Comparison of ENCODE assay signal across 21 cellular contexts in genomic region chr3:176855901-176856486, GRCh38.
"Had no signal": no experiment of that assay in that cellular context is flagged by ENCODE, and none has a peak within 500 bp of the region (broad histone marks: within the 10 kb centered on the region; RNA-seq: fewer than 3 reads in every experiment).

No MANE protein-coding gene starts in this region.

- H3K27me3 Mint-ChIP-seq: activated naive CD4-positive, alpha-beta T cell treated with anti-CD3 and anti-CD28 coated beads, Interleukin-2, amount 10 ng/mL, durations not matched to agents 7 days and 5 days; dendritic cell treated with granulocyte-macrophage colony-stimulating factor and Interleukin-4, amounts not matched to agents 40 ng/mL and 50 ng/mL, for 4 days had no signal

- H3K4me3 Mint-ChIP-seq: activated CD4-positive, alpha-beta T cell treated with anti-CD3 and anti-CD28 coated beads, Interleukin-2, amount 10 ng/mL, durations not matched to agents 7 days and 5 days; activated CD8-positive, alpha-beta memory T cell treated with anti-CD3 and anti-CD28 coated beads, Interleukin-2, amount 10 ng/mL, durations not matched to agents 7 days and 5 days; activated CD8-positive, alpha-beta T cell treated with anti-CD3 and anti-CD28 coated beads for 36 hours; activated naive CD4-positive, alpha-beta T cell treated with anti-CD3 and anti-CD28 coated beads, Interleukin-2, amount 10 ng/mL, durations not matched to agents 7 days and 5 days; dendritic cell treated with granulocyte-macrophage colony-stimulating factor and Interleukin-4, amounts not matched to agents 40 ng/mL and 50 ng/mL, for 4 days; naive thymus-derived CD8-positive, alpha-beta T cell; neural progenitor cell; stimulated activated naive B cell treated with anti-CD40 and anti-IgM and Interleukin-4, amounts not matched to agents 10 μg/mL and 1 μg/mL and 100 μg/mL, for 72 hours had no signal

- H2AFZ ChIP-seq: neural progenitor cell had no signal

- H3K9me3 ChIP-seq: esophagus squamous epithelium, gastrocnemius medialis, prostate gland, transverse colon had no signal

- H3K27ac ChIP-seq: esophagus squamous epithelium, gastrocnemius medialis, neural progenitor cell, prostate gland, transverse colon, VCaP had no signal

- H3K4me1 ChIP-seq: esophagus squamous epithelium, gastrocnemius medialis, neural progenitor cell, prostate gland, transverse colon had no signal

- H3K36me3 Mint-ChIP-seq: activated CD8-positive, alpha-beta memory T cell treated with anti-CD3 and anti-CD28 coated beads, Interleukin-2, amount 10 ng/mL, durations not matched to agents 7 days and 5 days; activated naive CD4-positive, alpha-beta T cell treated with anti-CD3 and anti-CD28 coated beads, Interleukin-2, amount 10 ng/mL, durations not matched to agents 7 days and 5 days; naive thymus-derived CD8-positive, alpha-beta T cell; neural progenitor cell; stimulated activated naive B cell treated with anti-CD40 and anti-IgM and Interleukin-4, amounts not matched to agents 10 μg/mL and 1 μg/mL and 100 μg/mL, for 72 hours had no signal

- H3K4me3 ChIP-seq: esophagus squamous epithelium, gastrocnemius medialis, neural progenitor cell, prostate gland, transverse colon had no signal

- H3K36me3 ChIP-seq: esophagus squamous epithelium, gastrocnemius medialis, neural progenitor cell, prostate gland, transverse colon had no signal

- DNase-seq: activated CD4-positive, alpha-beta T cell treated with anti-CD3 and anti-CD28 coated beads, Interleukin-2, amount 10 ng/mL, durations not matched to agents 7 days and 5 days; activated CD4-positive, CD25-positive, alpha-beta regulatory T cell treated with anti-CD3 and anti-CD28 coated beads, Interleukin-2, amount 50 U/mL, for 72 hours; activated CD8-positive, alpha-beta memory T cell treated with anti-CD3 and anti-CD28 coated beads, Interleukin-2, amount 10 ng/mL, durations not matched to agents 7 days and 5 days; activated CD8-positive, alpha-beta T cell treated with anti-CD3 and anti-CD28 coated beads for 36 hours; activated effector memory CD4-positive, alpha-beta T cell treated with anti-CD3 and anti-CD28 coated beads, Interleukin-2, amount 50 U/mL, for 16 hours; activated naive CD4-positive, alpha-beta T cell treated with anti-CD3 and anti-CD28 coated beads, Interleukin-2, amount 10 ng/mL, durations not matched to agents 7 days and 5 days; activated T-cell treated with anti-CD3 and anti-CD28 coated beads for 4 hours; amygdala; effector CD4-positive, alpha-beta T cell; esophagus squamous epithelium; gastrocnemius medialis; mesenchymal stem cell; naive thymus-derived CD8-positive, alpha-beta T cell; stimulated activated CD4-positive, alpha-beta T cell treated with anti-CD3 and anti-CD28 coated beads, Interleukin-2, amount 100 ng/mL, for 48 hours; stimulated activated CD8-positive, alpha-beta memory T cell treated with anti-CD3 and anti-CD28 coated beads, Interleukin-4, amount 100 ng/mL, for 48 hours; stimulated activated naive B cell treated with anti-CD40 and anti-IgM and Interleukin-4, amounts not matched to agents 10 μg/mL and 1 μg/mL and 100 μg/mL, for 72 hours; transverse colon had no signal

- H3K4me2 ChIP-seq: neural progenitor cell had no signal

- H3K27ac Mint-ChIP-seq: activated CD4-positive, alpha-beta T cell treated with anti-CD3 and anti-CD28 coated beads, Interleukin-2, amount 10 ng/mL, durations not matched to agents 7 days and 5 days; activated CD8-positive, alpha-beta memory T cell treated with anti-CD3 and anti-CD28 coated beads, Interleukin-2, amount 10 ng/mL, durations not matched to agents 7 days and 5 days; activated CD8-positive, alpha-beta T cell treated with anti-CD3 and anti-CD28 coated beads for 36 hours; activated naive CD4-positive, alpha-beta T cell treated with anti-CD3 and anti-CD28 coated beads, Interleukin-2, amount 10 ng/mL, durations not matched to agents 7 days and 5 days; dendritic cell treated with granulocyte-macrophage colony-stimulating factor and Interleukin-4, amounts not matched to agents 40 ng/mL and 50 ng/mL, for 4 days; naive thymus-derived CD8-positive, alpha-beta T cell; neural progenitor cell; stimulated activated naive B cell treated with anti-CD40 and anti-IgM and Interleukin-4, amounts not matched to agents 10 μg/mL and 1 μg/mL and 100 μg/mL, for 72 hours had no signal

- H3K9me3 Mint-ChIP-seq: activated CD4-positive, alpha-beta T cell treated with anti-CD3 and anti-CD28 coated beads, Interleukin-2, amount 10 ng/mL, durations not matched to agents 7 days and 5 days; activated CD8-positive, alpha-beta T cell treated with anti-CD3 and anti-CD28 coated beads for 36 hours; activated naive CD4-positive, alpha-beta T cell treated with anti-CD3 and anti-CD28 coated beads, Interleukin-2, amount 10 ng/mL, durations not matched to agents 7 days and 5 days; dendritic cell treated with granulocyte-macrophage colony-stimulating factor and Interleukin-4, amounts not matched to agents 40 ng/mL and 50 ng/mL, for 4 days; naive thymus-derived CD8-positive, alpha-beta T cell; neural progenitor cell; stimulated activated naive B cell treated with anti-CD40 and anti-IgM and Interleukin-4, amounts not matched to agents 10 μg/mL and 1 μg/mL and 100 μg/mL, for 72 hours had no signal

- ATAC-seq: activated CD8-positive, alpha-beta memory T cell treated with anti-CD3 and anti-CD28 coated beads, Interleukin-2, amount 10 ng/mL, durations not matched to agents 7 days and 5 days; activated CD8-positive, alpha-beta T cell treated with anti-CD3 and anti-CD28 coated beads for 36 hours; gastrocnemius medialis; naive thymus-derived CD8-positive, alpha-beta T cell; stimulated activated naive B cell treated with anti-CD40 and anti-IgM and Interleukin-4, amounts not matched to agents 10 μg/mL and 1 μg/mL and 100 μg/mL, for 72 hours had no signal

- H3K27me3 ChIP-seq: esophagus squamous epithelium, gastrocnemius medialis, neural progenitor cell, transverse colon had no signal

- H3K4me1 Mint-ChIP-seq: activated CD4-positive, alpha-beta T cell treated with anti-CD3 and anti-CD28 coated beads, Interleukin-2, amount 10 ng/mL, durations not matched to agents 7 days and 5 days; activated CD8-positive, alpha-beta memory T cell treated with anti-CD3 and anti-CD28 coated beads, Interleukin-2, amount 10 ng/mL, durations not matched to agents 7 days and 5 days; activated naive CD4-positive, alpha-beta T cell treated with anti-CD3 and anti-CD28 coated beads, Interleukin-2, amount 10 ng/mL, durations not matched to agents 7 days and 5 days; naive thymus-derived CD8-positive, alpha-beta T cell; neural progenitor cell; stimulated activated naive B cell treated with anti-CD40 and anti-IgM and Interleukin-4, amounts not matched to agents 10 μg/mL and 1 μg/mL and 100 μg/mL, for 72 hours had no signal
